Comparison of ENCODE assay signal across 12 cellular contexts in the genomic region with DNA sequence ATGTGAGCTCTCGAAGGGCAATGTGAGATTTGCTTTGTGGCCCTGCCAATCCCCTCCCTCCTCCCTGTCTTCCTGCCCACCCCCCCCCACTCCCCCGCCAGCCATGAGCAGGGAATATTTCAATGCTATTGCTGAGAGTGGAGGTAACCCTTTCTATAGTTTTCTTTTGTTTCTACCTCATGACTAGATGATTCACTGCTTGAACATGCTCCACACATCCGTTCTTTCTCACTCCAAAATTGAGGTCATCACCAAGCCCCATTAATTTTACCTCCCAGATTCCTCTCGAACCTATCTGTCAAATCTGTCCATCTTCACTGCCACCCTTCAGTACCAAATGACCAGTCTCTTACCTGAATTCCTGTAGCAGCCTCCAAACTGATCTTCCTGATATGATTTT. TPM values are rescaled to one million over a fixed set of nuclear protein-coding genes. Genes with fewer than 3 reads are reported as not detected.
A peak's percentile ranks its signal among the peaks of the same experiment; 100 is the strongest.
DNase-seq lines count a peak whose midpoint lies in the region; TF ChIP-seq lines count a peak whose summit lies in the region.
"Had no signal": no experiment of that assay in that cellular context is flagged by ENCODE, and none has a peak within 500 bp of the region (broad histone marks: within the 10 kb centered on the region; RNA-seq: fewer than 3 reads in every experiment).

No MANE protein-coding gene starts in this region.

- POLR2A ChIA-PET in AG04450 (lab: Yijun Ruan, JAX): no interaction called here

- CTCF ChIA-PET in AG04450 (lab: Charles Lee): interaction anchor here (1.0 to 5.7 kb wide), 3 partner anchors 15 to 118 kb away, joined by 3 to 38 read pairs (median 4); no protein-coding TSS in a partner anchor

- TF ChIP-seq CTCF in AG04450 (IDR thresholded peaks at IDR 0.05; ENCODE audit: low read depth, low read length) (no peak), astrocyte of the spinal cord (IDR thresholded peaks at IDR 0.05; ENCODE audit: low read depth, low read length) (no peak)

- H3K4me3 ChIP-seq in AG04450 (ENCODE audit: low read depth, low read length) (no peak overlapping the region), astrocyte of the spinal cord (ENCODE audit: low read depth, low read length) (no peak overlapping the region)
- H3K4me3 ChIP-seq: testis had no signal

- H3K27ac ChIP-seq in AG04450 (ENCODE audit: low read depth, low read length): peak overlapping the region; percentile 66
- H3K27ac ChIP-seq: KMS-11, testis had no signal

- no peaks in the 10 kb centered on the region for H3K27me3 ChIP-seq in AG04450 (ENCODE audit: control insufficient read depth, insufficient read depth, low read length)
- H3K27me3 ChIP-seq: testis had no signal

- in situ Hi-C loops in astrocyte of the spinal cord (cut with HindIII; ENCODE audit: low sequenced_read_pairs): loop anchor here (25.0 kb wide), 1 partner anchor 123 kb away; no protein-coding TSS in a partner anchor

- no peak for DNase-seq in AG04450 (ENCODE audit: low read depth, low spot score)
- peak; percentile 61 for DNase-seq in HS-27A (ENCODE audit: low read depth)
- peak; percentile 62 for DNase-seq in astrocyte of the spinal cord (ENCODE audit: low read depth, low spot score)
- peak; percentile 72 for DNase-seq in islet precursor cell
- DNase-seq in NCI-H2196 (lab: John Stamatoyannopoulos, UW; ENCODE audit: unreplicated experiment): no peak
- DNase-seq in epidermal melanocyte (ENCODE audit: insufficient read length, low spot score): no peak
- no peak for DNase-seq in activated CD4-positive, alpha-beta T cell treated with anti-CD3 and anti-CD28 coated beads for 1 hour
- DNase-seq in LoVo (ENCODE audit: low spot score): no peak
- DNase-seq: C1 segment of cervical spinal cord, NCI-H2107, testis had no signal

- H3K9me3 ChIP-seq in AG04450 (ENCODE audit: control insufficient read depth, insufficient read depth, low read length): no peaks in the 10 kb centered on the region
- H3K9me3 ChIP-seq: testis had no signal

RNA-seq across cellular contexts. Expression of a gene that starts 12.2 kb away (rescaled TPM):
- polyA plus RNA-seq in AG04450 (2011; rRNA removed): 1.1 and 2.3 TPM in 2 replicates
- polyA minus RNA-seq in AG04450 (2011; rRNA and poly(A)+ RNA removed): 1.1 and 1.8 TPM in 2 replicates

RNA-seq across cellular contexts. Expression of a gene that starts 23.8 kb away (rescaled TPM):
- polyA plus RNA-seq in AG04450 (2011; rRNA removed): 141 and 170 TPM in 2 replicates
- polyA minus RNA-seq in AG04450 (2011; rRNA and poly(A)+ RNA removed): 235 and 297 TPM in 2 replicates

Comparison
In these comparisons a context has a peak if more than half of its experiments do, and no peak if none do; other contexts are left out.
1. DNase-seq: peak in HS-27A (single experiment), astrocyte of the spinal cord (single experiment) and islet precursor cell (single experiment); none in AG04450 (single experiment), NCI-H2196 (single experiment), epidermal melanocyte (single experiment), activated CD4-positive, alpha-beta T cell treated with anti-CD3 and anti-CD28 coated beads for 1 hour (single experiment) and LoVo (single experiment).